Comparison of ENCODE assay signal across 26 cellular contexts in genomic region chr5:111603446-111603827, GRCh38.
DNase-seq lines count a peak whose midpoint lies in the region; ATAC-seq, FAIRE-seq and TF ChIP-seq lines count a peak whose summit lies in the region.
"Had no signal": no experiment of that assay in that cellular context is flagged by ENCODE, and none has a peak within 500 bp of the region (broad histone marks: within the 10 kb centered on the region; RNA-seq: fewer than 3 reads in every experiment).

No MANE protein-coding gene starts in this region.

- no peaks in the 10 kb centered on the region for H4K20me1 ChIP-seq in HepG2 (ENCODE audit: insufficient read depth, low read length)

- H3K9me3 ChIP-seq in left lung (no peaks in the 10 kb centered on the region), endodermal cell (ENCODE audit: control insufficient read depth, low read length) (no peaks in the 10 kb centered on the region), HepG2 (ENCODE audit: low read length) (no peaks in the 10 kb centered on the region)
- H3K9me3 ChIP-seq: heart left ventricle, prostate gland, uterus had no signal

- intact Hi-C loops in left lung (cut with DNase I) (no loop called here), HepG2 (cut with micrococcal nuclease; ENCODE audit: unreplicated experiment) (no loop called here)

- no peak overlapping the region for H3K4me3 ChIP-seq in AG10803 (ENCODE audit: low read length)
- no peak overlapping the region for H3K4me3 ChIP-seq in epithelial cell of proximal tubule (ENCODE audit: low read depth, low read length)
- no peak overlapping the region for H3K4me3 ChIP-seq in left lung
- no peak overlapping the region for H3K4me3 ChIP-seq in endodermal cell (ENCODE audit: low read length)
- H3K4me3 ChIP-seq in HepG2 (replicated peaks in 1 of 3; ENCODE audit: insufficient read depth in 1 of 3, low read depth in 2 of 3, low read length in 3 of 3), result no peak overlapping the region
- H3K4me3 ChIP-seq: heart left ventricle, PC-9, prostate gland, skin epidermis, uterus had no signal

- H3K4me1 ChIP-seq in left lung (no peaks in the 10 kb centered on the region), endodermal cell (ENCODE audit: control insufficient read depth, insufficient read depth, low read length) (no peaks in the 10 kb centered on the region), HepG2 (ENCODE audit: insufficient read depth, low read length) (no peaks in the 10 kb centered on the region)
- H3K4me1 ChIP-seq: heart left ventricle, prostate gland, uterus had no signal

- no peak overlapping the region for H3K4me2 ChIP-seq in HepG2 (ENCODE audit: low read depth, low read length)
- H3K4me2 ChIP-seq: KMS-11, PC-9 had no signal

- TF ChIP-seq RAD21 in HepG2 (CRISPR knock-in tag; IDR thresholded peaks at IDR 0.05), result no peak

- H3K36me3 ChIP-seq in left lung, result no peaks in the 10 kb centered on the region
- H3K36me3 ChIP-seq in endodermal cell (ENCODE audit: control insufficient read depth, insufficient read depth, low read length), result no peaks in the 10 kb centered on the region
- no peaks in the 10 kb centered on the region for H3K36me3 ChIP-seq in HepG2 (replicated peaks in 1 of 2; ENCODE audit: control insufficient read depth in 1 of 2, insufficient read depth in 2 of 2, low read length in 2 of 2)
- H3K36me3 ChIP-seq: heart left ventricle, prostate gland, uterus had no signal

- BruUV-seq in HepG2 (replicated peaks; lab: Mats Ljungman, UMichigan), result no TSS peak

- DNase-seq in AG10803 (ENCODE audit: low read depth) (peak; percentile 15), M059J (ENCODE audit: low read depth) (peak; percentile 58), epithelial cell of proximal tubule (ENCODE audit: low read depth) (peak; percentile 99), left lung (no peak), endodermal cell (no peak), HepG2 (ENCODE audit: low spot score) (no peak)
- DNase-seq: activated CD4-positive, alpha-beta T cell treated with anti-CD3 and anti-CD28 coated beads for 4 hours; activated naive CD4-positive, alpha-beta T cell treated with anti-CD3 and anti-CD28 coated beads, Interleukin-2, amount 50 U/mL, for 16 hours; aorta; effector memory CD8-positive, alpha-beta T cell; GOT3; heart left ventricle; NCI-H1048; NCI-H1930; NCI-H82; PC-9; stimulated activated CD4-positive, alpha-beta T cell treated with anti-CD3 and anti-CD28 coated beads, Interleukin-1b, Interleukin-23, amount 100 ng/mL, for 48 hours; substantia nigra; uterus had no signal

- ATAC-seq in left lung, result peak; percentile 59
- ATAC-seq in HG03354 (IDR thresholded peaks at IDR 0.05; ENCODE audit: poor library complexity, severe bottlenecking, unreplicated experiment), result no peak
- ATAC-seq in HepG2, result no peak
- ATAC-seq in HG03439 (IDR thresholded peaks at IDR 0.05; ENCODE audit: unreplicated experiment), result no peak
- ATAC-seq: effector memory CD8-positive, alpha-beta T cell; heart left ventricle had no signal

- H3K27me3 Mint-ChIP-seq in endodermal cell (ENCODE audit: insufficient read depth), result no peaks in the 10 kb centered on the region

- no peaks in the 10 kb centered on the region for H3K79me2 ChIP-seq in HepG2 (ENCODE audit: insufficient read depth, low read length)

- H3K27ac ChIP-seq in left lung (no peak overlapping the region), endodermal cell (ENCODE audit: low read depth, low read length) (no peak overlapping the region), HepG2 (ENCODE audit: extremely low read length, insufficient read depth, low read length) (no peak overlapping the region)
- H3K27ac ChIP-seq: heart left ventricle, KMS-11, PC-9, prostate gland, skin epidermis, uterus had no signal

- 92 to 100% methylated on average over 2 of the region's 2 CpGs for WGBS in endodermal cell (ENCODE audit: insufficient coverage in 1 of 2, insufficient read length in 1 of 2), 2 experiments
- 10% methylated on average over 2 of the region's 2 CpGs for WGBS in HepG2 (ENCODE audit: low lambda C conversion rate)

- H3K27me3 ChIP-seq in left lung (no peaks in the 10 kb centered on the region), endodermal cell (ENCODE audit: control insufficient read depth, insufficient read depth, low read length, poor library complexity, severe bottlenecking) (no peaks in the 10 kb centered on the region), HepG2 (ENCODE audit: control insufficient read depth in 1 of 2, insufficient read depth in 2 of 2, low read length in 2 of 2) (no peaks in the 10 kb centered on the region)
- H3K27me3 ChIP-seq: heart left ventricle, uterus had no signal

- H3K9me3 Mint-ChIP-seq in endodermal cell, result no peaks in the 10 kb centered on the region
- H3K9me3 Mint-ChIP-seq: effector memory CD8-positive, alpha-beta T cell; neural crest cell had no signal

- no peak for TF ChIP-seq EP300 in HepG2 (IDR thresholded peaks at IDR 0.05; ENCODE audit: low read depth in 2 of 2, low read length in 2 of 2)
- TF ChIP-seq EP300 in HepG2 (CRISPR knock-in tag; IDR thresholded peaks at IDR 0.05; ENCODE audit: borderline replicate concordance), result no peak

- no peak overlapping the region for H2AFZ ChIP-seq in HepG2 (ENCODE audit: low read length)
- H2AFZ ChIP-seq: PC-9 had no signal

- no peak for TF ChIP-seq POLR2A in HepG2 (IDR thresholded peaks at IDR 0.05; ENCODE audit: insufficient read depth in 1 of 2, low read depth in 2 of 2, low read length in 2 of 2)

- no peak for FAIRE-seq in HepG2 (lab: Jason Lieb, UNC)

- CTCF ChIA-PET in HepG2 (lab: Yijun Ruan, JAX; ENCODE audit: low intra/inter-chr PET ratio, low total read pairs), result no interaction called here

- POLR2A ChIA-PET in HepG2 (lab: Yijun Ruan, JAX), result no interaction called here

- H3K9ac ChIP-seq in endodermal cell (ENCODE audit: extremely low read depth, low read length, poor library complexity, severe bottlenecking), result no peak overlapping the region
- no peak overlapping the region for H3K9ac ChIP-seq in HepG2 (ENCODE audit: insufficient read depth, low read depth, low read length)
- H3K9ac ChIP-seq: KMS-11 had no signal

- in situ Hi-C loops in HepG2 (cut with HindIII; ENCODE audit: extremely low pct_ligation_motif_present, low pct_unique_long_range_greater_than_20kb), result no loop called here

- no peak for TF ChIP-seq CTCF in AG10803 (conservative IDR thresholded peaks at IDR 0.05; ENCODE audit: low read length)
- no peak for TF ChIP-seq CTCF in epithelial cell of proximal tubule (conservative IDR thresholded peaks at IDR 0.05; ENCODE audit: low read depth, low read length)
- TF ChIP-seq CTCF in left lung (IDR thresholded peaks at IDR 0.05), result no peak
- TF ChIP-seq CTCF in endodermal cell (conservative IDR thresholded peaks at IDR 0.05), result no peak
- TF ChIP-seq CTCF in HepG2 (CRISPR knock-in tag; IDR thresholded peaks at IDR 0.05), result no peak

- H3K4me1 Mint-ChIP-seq in endodermal cell, result peaks cover 9% of the 10 kb centered on the region
- H3K4me1 Mint-ChIP-seq: CD14-positive monocyte had no signal

- H3K36me3 Mint-ChIP-seq in endodermal cell (ENCODE audit: low read depth), result no peaks in the 10 kb centered on the region
- H3K36me3 Mint-ChIP-seq: CD14-positive monocyte had no signal

- H3K27ac Mint-ChIP-seq in endodermal cell, result no peak overlapping the region
- H3K27ac Mint-ChIP-seq: CD14-positive monocyte; effector memory CD8-positive, alpha-beta T cell had no signal

- no peak overlapping the region for H3K4me3 Mint-ChIP-seq in endodermal cell
- H3K4me3 Mint-ChIP-seq: CD14-positive monocyte; effector memory CD8-positive, alpha-beta T cell; neural crest cell had no signal

TF ChIP-seq in HepG2, 621 proteins besides CTCF, POLR2A, EP300 and RAD21:
- TF ChIP-seq NR2C2 (CRISPR knock-in tag; IDR thresholded peaks at IDR 0.05; ENCODE audit: borderline replicate concordance) (no peak), SMYD3 (CRISPR knock-in tag; IDR thresholded peaks at IDR 0.05) (no peak), KLF13 (CRISPR knock-in tag; IDR thresholded peaks at IDR 0.05) (no peak), MATR3 (CRISPR knock-in tag; IDR thresholded peaks at IDR 0.05) (no peak), SOX6 (IDR thresholded peaks at IDR 0.05) (no peak), SOX6 (CRISPR knock-in tag; IDR thresholded peaks at IDR 0.05) (no peak), POGZ (CRISPR knock-in tag; IDR thresholded peaks at IDR 0.05) (no peak), KDM6A (CRISPR knock-in tag; IDR thresholded peaks at IDR 0.05; ENCODE audit: low read depth) (no peak), TFE3 (CRISPR knock-in tag; IDR thresholded peaks at IDR 0.05) (no peak), ZNF143 (CRISPR knock-in tag; IDR thresholded peaks at IDR 0.05) (no peak), ZBTB7B (CRISPR knock-in tag; IDR thresholded peaks at IDR 0.05) (no peak), CBX1 (IDR thresholded peaks at IDR 0.05; ENCODE audit: low read depth) (no peak), HNRNPK (IDR thresholded peaks at IDR 0.05; ENCODE audit: low read depth, low read length, poor library complexity, severe bottlenecking) (no peak)

Comparison
In these comparisons a context has a peak if more than half of its experiments do, and no peak if none do; other contexts are left out.
1. DNase-seq: peak in AG10803 (single experiment), M059J (single experiment) and epithelial cell of proximal tubule (single experiment); none in left lung (0 of 2), endodermal cell (single experiment) and HepG2 (single experiment).